18 cellular contexts compared by ENCODE assay signal in genomic region chrX:14964500-14964899, GRCh38.
A peak's percentile ranks its signal among the peaks of the same experiment; 100 is the strongest.
DNase-seq lines count a peak whose midpoint lies in the region; ATAC-seq and TF ChIP-seq lines count a peak whose summit lies in the region.
"Had no signal": no experiment of that assay in that cellular context is flagged by ENCODE, and none has a peak within 500 bp of the region (broad histone marks: within the 10 kb centered on the region; RNA-seq: fewer than 3 reads in every experiment).

No MANE protein-coding gene starts in this region.

- H2AFZ ChIP-seq in mammary epithelial cell (ENCODE audit: low read depth, low read length) = peak overlapping the region; percentile 62

- H3K27me3 Mint-ChIP-seq in MCF 10A (ENCODE audit: insufficient read depth, unreplicated experiment) = peaks cover 11% of the 10 kb centered on the region

- H3K9me3 Mint-ChIP-seq in MCF 10A (ENCODE audit: unreplicated experiment) = peaks cover 7% of the 10 kb centered on the region
- H3K9me3 Mint-ChIP-seq: activated naive CD8-positive, alpha-beta T cell treated with anti-CD3 and anti-CD28 coated beads, Interleukin-2, amount 50 U/mL, for 24 hours had no signal

- no peak overlapping the region for H3K4me2 ChIP-seq in mammary epithelial cell (ENCODE audit: insufficient read depth, low read depth, low read length)

- H3K79me2 ChIP-seq in mammary epithelial cell (ENCODE audit: insufficient read depth, low read length) = no peaks in the 10 kb centered on the region

- H3K27me3 ChIP-seq in mammary epithelial cell (ENCODE audit: insufficient read depth, low read length) = no peaks in the 10 kb centered on the region

- intact Hi-C loops in mammary epithelial cell (cut with micrococcal nuclease) (loop anchor here (2.0 to 10.0 kb wide), 3 partner anchors 180 to 440 kb away; partner anchors contain the start of gene GLRA2), MCF 10A (cut with micrococcal nuclease) (loop anchor here (1.0 kb wide), 1 partner anchor 279 kb away; no protein-coding TSS in a partner anchor), sciatic nerve (cut with DNase I) (no loop called here)

- in situ Hi-C loops in mammary epithelial cell (cut with MboI; ENCODE audit: low sequenced_read_pairs in 2 of 2) = no loop called here

- no peaks in the 10 kb centered on the region for H3K36me3 ChIP-seq in mammary epithelial cell (ENCODE audit: insufficient read depth, low read length)

- dilution Hi-C loops in mammary epithelial cell (cut with HindIII; ENCODE audit: low sequenced_read_pairs) = no loop called here

- DNase-seq in mammary epithelial cell = peak; percentile 56
- DNase-seq in MCF 10A (ENCODE audit: unreplicated experiment) = no peak
- DNase-seq in RPMI7951 (ENCODE audit: low read depth) = peak; percentile 60
- peak; percentile 4 for DNase-seq in epithelial cell of esophagus (ENCODE audit: low read depth)
- no peak for DNase-seq in sciatic nerve (ENCODE audit: low spot score)
- DNase-seq in NCI-H510A treated with DMSO at 0.1 percent for 48 hours (lab: John Stamatoyannopoulos, UW) = no peak
- DNase-seq in globus pallidus (ENCODE audit: low spot score) = no peak
- DNase-seq: 8988T; activated CD4-positive, alpha-beta T cell treated with anti-CD3 and anti-CD28 coated beads for 48 hours; activated naive CD8-positive, alpha-beta T cell treated with anti-CD3 and anti-CD28 coated beads, Interleukin-2, amount 50 U/mL, for 24 hours; activated T-cell treated with anti-CD3 and anti-CD28 coated beads, Interleukin-2, amount 50 U/mL, for 1 hour; MM.1S; NCI-H2029 treated with DMSO at 0.1 percent for 48 hours; NCI-H748 treated with DMSO at 0.1 percent for 48 hours; stimulated activated naive CD8-positive, alpha-beta T cell treated with anti-CD3 and anti-CD28 coated beads, Interleukin-15, Interleukin-2, amounts not matched to agents 100 U/mL and 50 U/mL, for 24 hours had no signal

- no peak overlapping the region for H3K9ac ChIP-seq in mammary epithelial cell (ENCODE audit: insufficient read depth, low read length)

- CTCF ChIA-PET in mammary epithelial cell (lab: Charles Lee; ENCODE audit: low non-redundant PET) (interaction anchor here (0.6 to 1.0 kb wide), 3 partner anchors 278 to 1005 kb away, joined by 3 to 4 read pairs (median 3); no protein-coding TSS in a partner anchor), MCF 10A (lab: Yijun Ruan, JAX) (interaction anchor here (0.6 to 1.6 kb wide), 8 partner anchors 15 to 912 kb away, joined by 3 to 5 read pairs (median 4); no protein-coding TSS in a partner anchor)

- peaks cover 22% of the 10 kb centered on the region for H3K4me1 ChIP-seq in mammary epithelial cell (ENCODE audit: insufficient read depth, low read length)

- H3K9me3 ChIP-seq in mammary epithelial cell (replicated peaks; ENCODE audit: insufficient read depth, low read length) = no peaks in the 10 kb centered on the region

- H3K27ac Mint-ChIP-seq in MCF 10A (ENCODE audit: low read depth, unreplicated experiment) = no peak overlapping the region
- H3K27ac Mint-ChIP-seq: activated naive CD8-positive, alpha-beta T cell treated with anti-CD3 and anti-CD28 coated beads, Interleukin-2, amount 50 U/mL, for 24 hours had no signal

- H3K4me1 Mint-ChIP-seq in MCF 10A (ENCODE audit: insufficient read depth, unreplicated experiment) = no peaks in the 10 kb centered on the region
- H3K4me1 Mint-ChIP-seq: activated naive CD8-positive, alpha-beta T cell treated with anti-CD3 and anti-CD28 coated beads, Interleukin-2, amount 50 U/mL, for 24 hours had no signal

- POLR2A ChIA-PET in MCF 10A (lab: Yijun Ruan, JAX) = no interaction called here

- H3K4me3 ChIP-seq in mammary epithelial cell (replicated peaks in 1 of 3; ENCODE audit: insufficient read depth in 1 of 3, low read depth in 2 of 3, low read length in 3 of 3) (no peak overlapping the region), epithelial cell of esophagus (ENCODE audit: low read length) (no peak overlapping the region)
- H3K4me3 ChIP-seq: coronary artery, skin epidermis had no signal

- ATAC-seq in sciatic nerve (peak; percentile 10), HG03457 (IDR thresholded peaks at IDR 0.05; ENCODE audit: unreplicated experiment) (no peak)
- ATAC-seq: activated naive CD8-positive, alpha-beta T cell treated with anti-CD3 and anti-CD28 coated beads, Interleukin-2, amount 50 U/mL, for 24 hours; stimulated activated naive CD8-positive, alpha-beta T cell treated with anti-CD3 and anti-CD28 coated beads, Interleukin-15, Interleukin-2, amounts not matched to agents 100 U/mL and 50 U/mL, for 24 hours had no signal

- BruUV-seq in mammary epithelial cell (replicated peaks; lab: Mats Ljungman, UMichigan) (no TSS peak), MCF 10A (replicated peaks; lab: Mats Ljungman, UMichigan) (no TSS peak)

- H3K4me3 Mint-ChIP-seq in MCF 10A (ENCODE audit: unreplicated experiment) = no peak overlapping the region
- H3K4me3 Mint-ChIP-seq: activated naive CD8-positive, alpha-beta T cell treated with anti-CD3 and anti-CD28 coated beads, Interleukin-2, amount 50 U/mL, for 24 hours had no signal

- 71% methylated on average over 2 of the region's 2 CpGs for WGBS in mammary epithelial cell (ENCODE audit: low coverage, missing lambda C conversion rate)

- TF ChIP-seq CTCF in mammary epithelial cell (conservative IDR thresholded peaks at IDR 0.05 in 1 of 2, IDR thresholded peaks at IDR 0.05 in 1 of 2; ENCODE audit: extremely low read depth in 1 of 2, insufficient read depth in 1 of 2, low read depth in 1 of 2, low read length in 2 of 2) = peak; percentile 26 to 41
- no peak for TF ChIP-seq CTCF in MCF 10A (IDR thresholded peaks at IDR 0.05; ENCODE audit: unreplicated experiment)
- TF ChIP-seq CTCF in epithelial cell of esophagus (IDR thresholded peaks at IDR 0.05; ENCODE audit: insufficient read depth, low read depth, low read length, missing control alignments) = no peak

- peak overlapping the region; percentile 93 for H3K27ac ChIP-seq in mammary epithelial cell (ENCODE audit: insufficient read depth, low read depth, low read length)
- H3K27ac ChIP-seq: coronary artery had no signal

- H4K20me1 ChIP-seq in mammary epithelial cell (ENCODE audit: insufficient read depth, low read length) = no peaks in the 10 kb centered on the region

- H3K36me3 Mint-ChIP-seq in MCF 10A (ENCODE audit: insufficient read depth, unreplicated experiment) = no peaks in the 10 kb centered on the region

Comparison
In these comparisons a context has a peak if more than half of its experiments do, and no peak if none do; other contexts are left out.
1. DNase-seq: peak in mammary epithelial cell (single experiment), RPMI7951 (single experiment) and epithelial cell of esophagus (single experiment); none in MCF 10A (single experiment), sciatic nerve (single experiment), NCI-H510A treated with DMSO at 0.1 percent for 48 hours (single experiment) and globus pallidus (single experiment).
2. CTCF ChIP-seq: peak in mammary epithelial cell (2 of 2); none in MCF 10A (single experiment) and epithelial cell of esophagus (single experiment).